Comparison of ENCODE assay signal across 8 cellular contexts in the genomic region with DNA sequence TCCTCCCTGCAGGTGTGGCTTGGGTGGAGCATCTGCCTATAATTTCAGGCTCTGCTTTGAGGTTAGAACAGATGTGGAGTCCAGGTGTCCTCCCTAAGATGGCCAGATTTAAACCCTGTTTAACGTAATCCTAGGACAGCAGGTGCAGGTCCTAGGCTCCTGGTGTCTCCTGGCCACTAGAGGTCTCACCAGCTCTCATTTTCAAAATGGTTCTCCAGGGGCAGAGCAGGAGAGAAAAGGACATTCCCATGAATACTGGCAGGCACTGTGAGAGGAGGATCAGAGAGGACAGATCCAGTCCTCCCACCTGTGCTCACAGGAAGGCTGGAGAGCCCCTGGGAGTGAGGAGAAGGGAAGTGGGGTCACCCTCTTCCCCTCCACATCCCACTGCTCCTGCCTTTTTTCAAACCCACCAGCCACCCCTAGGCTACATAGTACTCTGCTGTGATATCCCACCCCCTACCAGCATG.
DNase-seq lines count a peak whose midpoint lies in the region; ATAC-seq, FAIRE-seq and TF ChIP-seq lines count a peak whose summit lies in the region.

No MANE protein-coding gene starts in this region.

- H3K9me3 ChIP-seq in heart left ventricle = no peaks in the 10 kb centered on the region

- 0 to 11% (median 7%) methylated on average over 1 of the region's 1 CpG for WGBS in heart left ventricle, 4 donors

- H3K36me3 Mint-ChIP-seq in WTC11 = no peaks in the 10 kb centered on the region

- H3K4me1 ChIP-seq in heart left ventricle = peaks cover 0 to 26% (median 11%) of the 10 kb centered on the region in 12 donors

- no peak overlapping the region for H3K27ac ChIP-seq in heart left ventricle

- H3K27me3 Mint-ChIP-seq in WTC11 (ENCODE audit: low read depth) = no peaks in the 10 kb centered on the region

- no peaks in the 10 kb centered on the region for H3K27me3 ChIP-seq in heart left ventricle

- peak; percentile 26 for FAIRE-seq in GM12891 (lab: Jason Lieb, UNC)

- intact Hi-C loops in heart left ventricle (cut with DNase I) (loop anchor here (1.0 to 10.0 kb wide), 13 partner anchors 76 to 436 kb away; no protein-coding TSS in a partner anchor), sciatic nerve (cut with DNase I) (no loop called here)

- H3K4me3 ChIP-seq in heart left ventricle = no peak overlapping the region

- in situ Hi-C loops in ACHN (cut with HindIII; ENCODE audit: low pct_ligation_motif_present, low pct_unique_long_range_greater_than_20kb, low sequenced_read_pairs) = no loop called here

- POLR2A ChIA-PET in WTC11 (lab: Charles Lee) = no interaction called here

- H3K4me3 Mint-ChIP-seq in WTC11 = no peak overlapping the region

- peak; percentile 52 for DNase-seq in ACHN
- DNase-seq in GM12891 (ENCODE audit: insufficient read length, low spot score) = peak; percentile 34
- DNase-seq in NCI-H2107 (lab: John Stamatoyannopoulos, UW) = peak; percentile 51
- DNase-seq in WTC11 (ENCODE audit: low spot score) = peak; percentile 59
- peak in 2 of 5 donors; percentile 48 to 60 for DNase-seq in heart left ventricle
- DNase-seq in sciatic nerve (ENCODE audit: low spot score) = peak; percentile 62
- DNase-seq in OCI-M2 (lab: John Stamatoyannopoulos, UW; ENCODE audit: unreplicated experiment) = no peak

- no peak for TF ChIP-seq POLR2A in GM12891 (IDR thresholded peaks at IDR 0.05; ENCODE audit: low read depth, low read length)
- no peak for TF ChIP-seq POLR2A in heart left ventricle (IDR thresholded peaks at IDR 0.05)

- TF ChIP-seq CTCF in WTC11 (IDR thresholded peaks at IDR 0.05) = peak; percentile 42; the same call in 1 of the 2 replicates
- TF ChIP-seq CTCF in heart left ventricle (IDR thresholded peaks at IDR 0.05) = peak; percentile 51 to 81 (median 74)

- H3K36me3 ChIP-seq in heart left ventricle = no peaks in the 10 kb centered on the region

- peak; percentile 91 for ATAC-seq in WTC11
- ATAC-seq in heart left ventricle = peak; percentile 43 to 86 (median 76)
- ATAC-seq in sciatic nerve = peak; percentile 69
- no peak for ATAC-seq in HG03135 (IDR thresholded peaks at IDR 0.05; ENCODE audit: unreplicated experiment)

- no peaks in the 10 kb centered on the region for H3K9me3 Mint-ChIP-seq in WTC11

- no peak overlapping the region for H3K27ac Mint-ChIP-seq in WTC11

- peaks cover 19% of the 10 kb centered on the region for H3K4me1 Mint-ChIP-seq in WTC11

- CTCF ChIA-PET in WTC11 (lab: Charles Lee) = interaction anchor here (0.5 to 4.3 kb wide), 27 partner anchors 9 to 514 kb away, joined by 3 to 15 read pairs (median 4); no protein-coding TSS in a partner anchor

TF ChIP-seq in GM12891, 5 proteins besides CTCF, POLR2A, EP300 and RAD21:
- TF ChIP-seq PAX5 (IDR thresholded peaks at IDR 0.05; ENCODE audit: insufficient read depth, low read length, severe bottlenecking) (no peak), TAF1 (IDR thresholded peaks at IDR 0.05; ENCODE audit: low read depth, low read length) (no peak), POU2F2 (IDR thresholded peaks at IDR 0.05; ENCODE audit: low read depth, low read length) (no peak)

TF ChIP-seq in WTC11, 78 proteins besides CTCF, POLR2A, EP300 and RAD21:
- TF ChIP-seq, protein P1, sequence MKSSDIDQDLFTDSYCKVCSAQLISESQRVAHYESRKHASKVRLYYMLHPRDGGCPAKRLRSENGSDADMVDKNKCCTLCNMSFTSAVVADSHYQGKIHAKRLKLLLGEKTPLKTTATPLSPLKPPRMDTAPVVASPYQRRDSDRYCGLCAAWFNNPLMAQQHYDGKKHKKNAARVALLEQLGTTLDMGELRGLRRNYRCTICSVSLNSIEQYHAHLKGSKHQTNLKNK (CRISPR knock-in tag; IDR thresholded peaks at IDR 0.05) = no peak
- no peak for TF ChIP-seq SMAD4 (CRISPR knock-in tag; IDR thresholded peaks at IDR 0.05)
- no peak for TF ChIP-seq TCF7 (CRISPR knock-in tag; IDR thresholded peaks at IDR 0.05; ENCODE audit: low read depth)
- TF ChIP-seq, protein P2, sequence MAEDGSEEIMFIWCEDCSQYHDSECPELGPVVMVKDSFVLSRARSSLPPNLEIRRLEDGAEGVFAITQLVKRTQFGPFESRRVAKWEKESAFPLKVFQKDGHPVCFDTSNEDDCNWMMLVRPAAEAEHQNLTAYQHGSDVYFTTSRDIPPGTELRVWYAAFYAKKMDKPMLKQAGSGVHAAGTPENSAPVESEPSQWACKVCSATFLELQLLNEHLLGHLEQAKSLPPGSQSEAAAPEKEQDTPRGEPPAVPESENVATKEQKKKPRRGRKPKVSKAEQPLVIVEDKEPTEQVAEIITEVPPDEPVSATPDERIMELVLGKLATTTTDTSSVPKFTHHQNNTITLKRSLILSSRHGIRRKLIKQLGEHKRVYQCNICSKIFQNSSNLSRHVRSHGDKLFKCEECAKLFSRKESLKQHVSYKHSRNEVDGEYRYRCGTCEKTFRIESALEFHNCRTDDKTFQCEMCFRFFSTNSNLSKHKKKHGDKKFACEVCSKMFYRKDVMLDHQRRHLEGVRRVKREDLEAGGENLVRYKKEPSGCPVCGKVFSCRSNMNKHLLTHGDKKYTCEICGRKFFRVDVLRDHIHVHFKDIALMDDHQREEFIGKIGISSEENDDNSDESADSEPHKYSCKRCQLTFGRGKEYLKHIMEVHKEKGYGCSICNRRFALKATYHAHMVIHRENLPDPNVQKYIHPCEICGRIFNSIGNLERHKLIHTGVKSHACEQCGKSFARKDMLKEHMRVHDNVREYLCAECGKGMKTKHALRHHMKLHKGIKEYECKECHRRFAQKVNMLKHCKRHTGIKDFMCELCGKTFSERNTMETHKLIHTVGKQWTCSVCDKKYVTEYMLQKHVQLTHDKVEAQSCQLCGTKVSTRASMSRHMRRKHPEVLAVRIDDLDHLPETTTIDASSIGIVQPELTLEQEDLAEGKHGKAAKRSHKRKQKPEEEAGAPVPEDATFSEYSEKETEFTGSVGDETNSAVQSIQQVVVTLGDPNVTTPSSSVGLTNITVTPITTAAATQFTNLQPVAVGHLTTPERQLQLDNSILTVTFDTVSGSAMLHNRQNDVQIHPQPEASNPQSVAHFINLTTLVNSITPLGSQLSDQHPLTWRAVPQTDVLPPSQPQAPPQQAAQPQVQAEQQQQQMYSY (CRISPR knock-in tag; IDR thresholded peaks at IDR 0.05) = no peak
- TF ChIP-seq CREM (CRISPR knock-in tag; IDR thresholded peaks at IDR 0.05) = no peak
- TF ChIP-seq ZNF263 (CRISPR knock-in tag; IDR thresholded peaks at IDR 0.05; ENCODE audit: low read depth) = peak; percentile 87; the same call in 1 of the 2 replicates
- TF ChIP-seq ETV6 (CRISPR knock-in tag; IDR thresholded peaks at IDR 0.05) = no peak
